In the genomic region with DNA sequence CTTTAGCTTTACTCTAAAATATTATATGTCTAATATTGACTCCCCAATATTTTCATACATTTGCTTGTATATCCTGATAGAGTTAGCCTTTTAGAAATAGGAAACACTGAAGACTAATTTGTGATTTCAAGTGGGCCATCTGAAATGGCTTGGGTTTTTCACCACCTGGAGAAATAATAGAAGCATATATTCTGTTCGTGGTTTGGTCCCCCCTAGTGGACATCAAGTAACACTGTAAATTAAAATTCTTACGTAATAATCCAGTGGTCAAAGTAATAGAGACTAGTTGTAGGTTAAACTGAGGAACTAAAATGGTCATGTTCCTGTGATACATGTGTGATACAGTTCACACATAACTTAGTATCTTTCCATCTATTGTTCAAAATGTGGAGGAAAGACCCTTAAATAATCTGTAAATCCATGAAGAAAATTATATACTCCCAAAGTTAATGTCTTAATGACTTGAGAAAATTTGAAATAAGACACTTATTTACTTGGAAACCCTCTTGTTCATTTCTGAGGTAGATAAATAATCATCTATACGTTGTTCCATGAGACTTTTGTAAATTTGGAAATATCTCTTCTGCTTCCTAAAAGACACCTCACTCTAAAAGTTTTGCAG, we compare ENCODE assay signal across 8 cellular contexts.
DNase-seq lines count a peak whose midpoint lies in the region; ATAC-seq and TF ChIP-seq lines count a peak whose summit lies in the region.

No MANE protein-coding gene starts in this region.

- TF ChIP-seq CTCF in AG10803 (conservative IDR thresholded peaks at IDR 0.05; ENCODE audit: low read length): peak; percentile 55
- peak; percentile 25 to 41 (median 36) for TF ChIP-seq CTCF in tibial nerve (IDR thresholded peaks at IDR 0.05)

- no peak overlapping the region for H3K4me3 ChIP-seq in AG10803 (ENCODE audit: low read length)
- no peak overlapping the region for H3K4me3 ChIP-seq in tibial nerve

- 16 to 17% methylated on average over 3 of the region's 3 CpGs for WGBS in tibial nerve, 2 donors

- peak; percentile 23 for DNase-seq in AG10803 (ENCODE audit: low read depth)
- peak; percentile 57 for DNase-seq in RKO (ENCODE audit: low spot score)
- DNase-seq in foreskin melanocyte: peak; percentile 10
- DNase-seq in tibial nerve (ENCODE audit: low spot score in 2 of 2): no peak
- DNase-seq in NCI-H345 (lab: John Stamatoyannopoulos, UW): no peak
- no peak for DNase-seq in mesenteric fat pad (ENCODE audit: low spot score)

- ATAC-seq in GM18517 (IDR thresholded peaks at IDR 0.05; ENCODE audit: unreplicated experiment) (peak; percentile 74), HG03139 (IDR thresholded peaks at IDR 0.05; ENCODE audit: unreplicated experiment) (peak; percentile 83)

- TF ChIP-seq POLR2A in tibial nerve (IDR thresholded peaks at IDR 0.05): no peak

- H3K36me3 ChIP-seq in tibial nerve: no peaks in the 10 kb centered on the region

- H3K27me3 ChIP-seq in tibial nerve: no peaks in the 10 kb centered on the region

- H3K27ac ChIP-seq in tibial nerve: no peak overlapping the region

- H3K4me1 ChIP-seq in tibial nerve: no peaks in the 10 kb centered on the region

- TF ChIP-seq EP300 in tibial nerve (IDR thresholded peaks at IDR 0.05): no peak

- H3K9me3 ChIP-seq in tibial nerve: no peaks in the 10 kb centered on the region

Comparison
In these comparisons a context has a peak if more than half of its experiments do, and no peak if none do; other contexts are left out.
1. DNase-seq: peak in AG10803 (single experiment), RKO (single experiment) and foreskin melanocyte (single experiment); none in tibial nerve (0 of 2), NCI-H345 (single experiment) and mesenteric fat pad (single experiment).